In the genomic region with DNA sequence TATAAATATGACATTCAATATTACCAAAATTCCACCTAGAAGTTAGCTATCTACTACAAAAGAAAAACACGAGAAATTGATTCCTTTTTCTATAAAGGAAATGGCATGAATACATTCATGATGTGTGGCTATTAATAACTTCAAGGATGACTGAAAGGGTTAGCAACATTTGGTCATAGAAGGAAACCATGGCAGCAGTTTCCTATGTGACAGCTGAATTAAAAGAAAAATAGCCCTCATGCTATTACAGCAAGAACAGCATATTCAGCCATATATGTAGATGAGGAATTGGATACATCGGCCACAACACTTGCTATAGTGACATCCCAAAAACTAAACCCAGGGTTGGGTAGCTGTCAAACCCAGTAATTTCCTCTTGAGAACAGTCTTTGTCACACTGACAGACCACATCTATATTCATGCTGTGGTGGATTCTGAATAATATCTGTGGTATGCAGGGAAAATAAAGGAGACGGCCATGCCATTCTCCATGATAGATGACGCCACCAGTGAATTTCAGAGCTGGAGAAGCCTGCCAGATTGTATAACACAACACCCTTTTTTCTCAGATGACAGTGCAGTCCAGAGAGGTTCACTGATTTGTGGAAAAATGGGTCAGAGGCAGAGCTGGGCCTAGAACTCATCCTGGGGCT, we compare ENCODE assay signal across 16 cellular contexts. TPM values are rescaled to one million over a fixed set of nuclear protein-coding genes. Genes with fewer than 3 reads are reported as not detected.
DNase-seq lines count a peak whose midpoint lies in the region; ATAC-seq and TF ChIP-seq lines count a peak whose summit lies in the region.
"Had no signal": no experiment of that assay in that cellular context is flagged by ENCODE, and none has a peak within 500 bp of the region (broad histone marks: within the 10 kb centered on the region; RNA-seq: fewer than 3 reads in every experiment).

No MANE protein-coding gene starts in this region.

- H3K9me3 Mint-ChIP-seq in neural progenitor cell = no peaks in the 10 kb centered on the region
- H3K9me3 Mint-ChIP-seq: activated CD4-positive, alpha-beta T cell treated with anti-CD3 and anti-CD28 coated beads, Interleukin-2, amount 10 ng/mL, durations not matched to agents 7 days and 5 days; effector memory CD8-positive, alpha-beta T cell; stimulated activated naive CD8-positive, alpha-beta T cell treated with anti-CD3 and anti-CD28 coated beads, Interleukin-15, Interleukin-2, amounts not matched to agents 100 ng/mL and 50 ng/mL, for 24 hours had no signal

- H3K27me3 Mint-ChIP-seq in neural progenitor cell (ENCODE audit: insufficient read depth, low read depth) = no peaks in the 10 kb centered on the region
- H3K27me3 Mint-ChIP-seq: CD4-positive, CD25-positive, alpha-beta regulatory T cell; stimulated activated naive CD8-positive, alpha-beta T cell treated with anti-CD3 and anti-CD28 coated beads, Interleukin-15, Interleukin-2, amounts not matched to agents 100 ng/mL and 50 ng/mL, for 24 hours had no signal

- H3F3A ChIP-seq in neural progenitor cell (ENCODE audit: low read depth) = no peaks in the 10 kb centered on the region

- H3K27me3 ChIP-seq in MG63 (no peaks in the 10 kb centered on the region), neural progenitor cell (no peaks in the 10 kb centered on the region)
- H3K27me3 ChIP-seq: neutrophil had no signal

- H3K36me3 Mint-ChIP-seq in neural progenitor cell = peaks cover 5% of the 10 kb centered on the region
- H3K36me3 Mint-ChIP-seq: CD4-positive, CD25-positive, alpha-beta regulatory T cell had no signal

- H3K9me3 ChIP-seq in MG63 (no peaks in the 10 kb centered on the region), neural progenitor cell (ENCODE audit: low read depth) (no peaks in the 10 kb centered on the region)
- H3K9me3 ChIP-seq: neutrophil had no signal

- ATAC-seq in GM21529 (IDR thresholded peaks at IDR 0.05; ENCODE audit: unreplicated experiment) = no peak
- ATAC-seq in GM18858 (IDR thresholded peaks at IDR 0.05; ENCODE audit: unreplicated experiment) = no peak
- ATAC-seq: effector memory CD8-positive, alpha-beta T cell had no signal

- H3K27ac ChIP-seq in neural progenitor cell = no peak overlapping the region
- H3K27ac ChIP-seq: neutrophil had no signal

- no peak overlapping the region for H3K4me3 ChIP-seq in MG63
- H3K4me3 ChIP-seq in neural progenitor cell = no peak overlapping the region

- H2AFZ ChIP-seq in neural progenitor cell (replicated peaks) = no peak overlapping the region

- no peaks in the 10 kb centered on the region for H3K79me2 ChIP-seq in neural progenitor cell (ENCODE audit: low read depth)

- no peak overlapping the region for H3K4me2 ChIP-seq in neural progenitor cell

- DNase-seq in AG20443 (ENCODE audit: low spot score) (peak; percentile 76), NCI-H226 (peak; percentile 86), dermis blood vessel endothelial cell (peak; percentile 43), myocyte (ENCODE audit: low read depth) (peak; percentile 87), MG63 (no peak), neural progenitor cell (ENCODE audit: low spot score) (no peak)
- DNase-seq: activated CD4-positive, alpha-beta T cell treated with anti-CD3 and anti-CD28 coated beads, Interleukin-2, amount 10 ng/mL, durations not matched to agents 7 days and 5 days; CD4-positive, CD25-positive, alpha-beta regulatory T cell; effector memory CD8-positive, alpha-beta T cell; MV-4-11; NCI-H524 treated with DMSO at 0.1 percent for 48 hours; stimulated activated CD4-positive, alpha-beta T cell treated with anti-CD3 and anti-CD28 coated beads, Interleukin-2, amount 100 ng/mL, for 24 hours had no signal

- no peak for TF ChIP-seq CTCF in neural progenitor cell (IDR thresholded peaks at IDR 0.05)

- no peak overlapping the region for H3K4me3 Mint-ChIP-seq in neural progenitor cell
- H3K4me3 Mint-ChIP-seq: activated CD4-positive, alpha-beta T cell treated with anti-CD3 and anti-CD28 coated beads, Interleukin-2, amount 10 ng/mL, durations not matched to agents 7 days and 5 days; CD4-positive, CD25-positive, alpha-beta regulatory T cell; effector memory CD8-positive, alpha-beta T cell; stimulated activated naive CD8-positive, alpha-beta T cell treated with anti-CD3 and anti-CD28 coated beads, Interleukin-15, Interleukin-2, amounts not matched to agents 100 ng/mL and 50 ng/mL, for 24 hours had no signal

- peaks cover 8% of the 10 kb centered on the region for H3K4me1 Mint-ChIP-seq in neural progenitor cell
- H3K4me1 Mint-ChIP-seq: activated CD4-positive, alpha-beta T cell treated with anti-CD3 and anti-CD28 coated beads, Interleukin-2, amount 10 ng/mL, durations not matched to agents 7 days and 5 days had no signal

- H3K4me1 ChIP-seq in neural progenitor cell = no peaks in the 10 kb centered on the region

- H4K20me1 ChIP-seq in neural progenitor cell (ENCODE audit: low read depth) = no peaks in the 10 kb centered on the region

- H3K9ac ChIP-seq in neural progenitor cell = no peak overlapping the region

- H3K27ac Mint-ChIP-seq in neural progenitor cell = no peak overlapping the region
- H3K27ac Mint-ChIP-seq: activated CD4-positive, alpha-beta T cell treated with anti-CD3 and anti-CD28 coated beads, Interleukin-2, amount 10 ng/mL, durations not matched to agents 7 days and 5 days; CD4-positive, CD25-positive, alpha-beta regulatory T cell; effector memory CD8-positive, alpha-beta T cell had no signal

- H3K36me3 ChIP-seq in MG63 = no peaks in the 10 kb centered on the region
- H3K36me3 ChIP-seq in neural progenitor cell = no peaks in the 10 kb centered on the region
- H3K36me3 ChIP-seq: neutrophil had no signal

RNA-seq across cellular contexts. Expression of gene EFCAB11, which starts 32.5 kb away (rescaled TPM):
- total RNA-seq in dermis blood vessel endothelial cell = 6.1 and 6.2 TPM in 2 replicates
- 3.7 and 6.8 TPM in 2 replicates for total RNA-seq in myocyte
- polyA plus RNA-seq in myocyte (2012) = 5.9 TPM
- total RNA-seq in MG63 (2014; rRNA removed; shearing (Covaris generic); ENCODE audit: low replicate concordance) = 3.8 and 4.6 TPM in 2 replicates
- total RNA-seq in neural progenitor cell (ENCODE audit: low replicate concordance) = 20.0 and 27.6 TPM in 2 replicates

RNA-seq across cellular contexts. Expression of gene TDP1, which starts 33.7 kb away (rescaled TPM):
- 21.3 and 30.4 TPM in 2 replicates for total RNA-seq in dermis blood vessel endothelial cell
- 23.9 and 34.5 TPM in 2 replicates for total RNA-seq in myocyte
- 9.7 TPM for polyA plus RNA-seq in myocyte (2012)
- 14.6 and 41.1 TPM in 2 replicates for total RNA-seq in MG63 (2014; rRNA removed; shearing (Covaris generic); ENCODE audit: low replicate concordance)
- 59.2 and 63.4 TPM in 2 replicates for total RNA-seq in neural progenitor cell (ENCODE audit: low replicate concordance)

Comparison
In these comparisons a context has a peak if more than half of its experiments do, and no peak if none do; other contexts are left out.
1. DNase-seq: peak in AG20443 (single experiment), NCI-H226 (single experiment), dermis blood vessel endothelial cell (single experiment) and myocyte (single experiment); none in MG63 (single experiment) and neural progenitor cell (single experiment).